1 cellular context compared by ENCODE assay signal in genomic region chr12:57744194-57744776, GRCh38.
TF ChIP-seq lines count a peak whose summit lies in the region.

No MANE protein-coding gene starts in this region.

TF ChIP-seq in HEK293, 187 proteins besides CTCF, POLR2A, EP300 and RAD21 (continued from another document and continues in another):
- no peak for TF ChIP-seq ZNF768 (tag by site-specific recombination; IDR thresholded peaks at IDR 0.05)
- TF ChIP-seq ZBTB21 (tag by site-specific recombination; IDR thresholded peaks at IDR 0.05), result peak; percentile 100
- peak; percentile 43; the same call in 1 of the 2 replicates for TF ChIP-seq ZNF18 (tag by site-specific recombination; IDR thresholded peaks at IDR 0.05)
- no peak for TF ChIP-seq ZNF518A (tag by site-specific recombination; conservative IDR thresholded peaks at IDR 0.05; ENCODE audit: low read depth)
- no peak for TF ChIP-seq ZNF510 (tag by site-specific recombination; IDR thresholded peaks at IDR 0.05; ENCODE audit: insufficient replicate concordance)
- TF ChIP-seq ZNF580 (tag by site-specific recombination; IDR thresholded peaks at IDR 0.05), result peak; percentile 54; the same call in 1 of the 2 replicates
- no peak for TF ChIP-seq ZNF221 (tag by site-specific recombination; IDR thresholded peaks at IDR 0.05; ENCODE audit: borderline replicate concordance)
- TF ChIP-seq ZNF791 (tag by site-specific recombination; IDR thresholded peaks at IDR 0.05), result no peak
- no peak; the same call in 1 of the 2 replicates for TF ChIP-seq BCL6B (tag by site-specific recombination; IDR thresholded peaks at IDR 0.05)
- TF ChIP-seq ZNF138 (tag by site-specific recombination; IDR thresholded peaks at IDR 0.05; ENCODE audit: borderline replicate concordance), result no peak
- TF ChIP-seq ZNF280C (tag by site-specific recombination; IDR thresholded peaks at IDR 0.05), result no peak
- no peak for TF ChIP-seq ZNF248 (tag by site-specific recombination; IDR thresholded peaks at IDR 0.05)
- TF ChIP-seq ZNF274 (IDR thresholded peaks at IDR 0.05; ENCODE audit: low read length), result no peak
- TF ChIP-seq ZNF274 (tag by site-specific recombination; IDR thresholded peaks at IDR 0.05; ENCODE audit: borderline replicate concordance), result no peak
- TF ChIP-seq ZNF350 (tag by site-specific recombination; IDR thresholded peaks at IDR 0.05), result no peak
- TF ChIP-seq ZNF398 (tag by site-specific recombination; IDR thresholded peaks at IDR 0.05), result peak; percentile 33
- TF ChIP-seq ZNF776 (tag by site-specific recombination; IDR thresholded peaks at IDR 0.05; ENCODE audit: borderline replicate concordance), result no peak
- TF ChIP-seq ZSCAN5A (tag by site-specific recombination; IDR thresholded peaks at IDR 0.05), result no peak
- TF ChIP-seq ZNF501 (tag by site-specific recombination; IDR thresholded peaks at IDR 0.05), result peak; percentile 49
- no peak for TF ChIP-seq ZNF133 (tag by site-specific recombination; IDR thresholded peaks at IDR 0.05)
- TF ChIP-seq ZBTB26 (tag by site-specific recombination; optimal IDR thresholded peaks at IDR 0.05), result no peak
- TF ChIP-seq MEIS1 (CRISPR knock-in tag; IDR thresholded peaks at IDR 0.05; ENCODE audit: borderline replicate concordance), result no peak
- no peak for TF ChIP-seq ZNF146 (tag by site-specific recombination; IDR thresholded peaks at IDR 0.05)
- TF ChIP-seq BCL11B (tag by site-specific recombination; IDR thresholded peaks at IDR 0.05; ENCODE audit: low read depth), result no peak
- no peak for TF ChIP-seq ZNF747 (tag by site-specific recombination; IDR thresholded peaks at IDR 0.05)
- TF ChIP-seq KLF1 (tag by site-specific recombination; IDR thresholded peaks at IDR 0.05), result peak; percentile 77
- no peak for TF ChIP-seq ZNF16 (tag by site-specific recombination; IDR thresholded peaks at IDR 0.05; ENCODE audit: low read depth)
- no peak for TF ChIP-seq ATF2 (tag by site-specific recombination; IDR thresholded peaks at IDR 0.05; ENCODE audit: low read depth)
- TF ChIP-seq ZNF48 (tag by site-specific recombination; IDR thresholded peaks at IDR 0.05), result no peak
- TF ChIP-seq KLF7 (tag by site-specific recombination; IDR thresholded peaks at IDR 0.05; ENCODE audit: borderline replicate concordance), result peak; percentile 83
- TF ChIP-seq REST (tag by site-specific recombination; IDR thresholded peaks at IDR 0.05), result no peak
- TF ChIP-seq ZNF624 (tag by site-specific recombination; IDR thresholded peaks at IDR 0.05), result no peak
- no peak for TF ChIP-seq ZNF549 (tag by site-specific recombination; IDR thresholded peaks at IDR 0.05)
- no peak for TF ChIP-seq MYNN (tag by site-specific recombination; IDR thresholded peaks at IDR 0.05; ENCODE audit: borderline replicate concordance)
- TF ChIP-seq ZNF266 (tag by site-specific recombination; IDR thresholded peaks at IDR 0.05; ENCODE audit: low read depth), result no peak
- no peak for TF ChIP-seq TCF7L2 (IDR thresholded peaks at IDR 0.05; ENCODE audit: borderline replicate concordance, low read depth, low read length)
- TF ChIP-seq RBAK (tag by site-specific recombination; IDR thresholded peaks at IDR 0.05), result no peak
- no peak for TF ChIP-seq ZNF596 (tag by site-specific recombination; IDR thresholded peaks at IDR 0.05)
- no peak for TF ChIP-seq ZNF19 (tag by site-specific recombination; IDR thresholded peaks at IDR 0.05; ENCODE audit: low read depth)
- no peak for TF ChIP-seq ZNF114 (tag by site-specific recombination; IDR thresholded peaks at IDR 0.05)
- no peak for TF ChIP-seq HOXC10 (CRISPR knock-in tag; IDR thresholded peaks at IDR 0.05)
- TF ChIP-seq ZFP3 (tag by site-specific recombination; IDR thresholded peaks at IDR 0.05; ENCODE audit: low read depth), result no peak
- no peak for TF ChIP-seq WT1 (tag by site-specific recombination; IDR thresholded peaks at IDR 0.05)
